ENCODE assay signal across 1 cellular context in the genomic region with DNA sequence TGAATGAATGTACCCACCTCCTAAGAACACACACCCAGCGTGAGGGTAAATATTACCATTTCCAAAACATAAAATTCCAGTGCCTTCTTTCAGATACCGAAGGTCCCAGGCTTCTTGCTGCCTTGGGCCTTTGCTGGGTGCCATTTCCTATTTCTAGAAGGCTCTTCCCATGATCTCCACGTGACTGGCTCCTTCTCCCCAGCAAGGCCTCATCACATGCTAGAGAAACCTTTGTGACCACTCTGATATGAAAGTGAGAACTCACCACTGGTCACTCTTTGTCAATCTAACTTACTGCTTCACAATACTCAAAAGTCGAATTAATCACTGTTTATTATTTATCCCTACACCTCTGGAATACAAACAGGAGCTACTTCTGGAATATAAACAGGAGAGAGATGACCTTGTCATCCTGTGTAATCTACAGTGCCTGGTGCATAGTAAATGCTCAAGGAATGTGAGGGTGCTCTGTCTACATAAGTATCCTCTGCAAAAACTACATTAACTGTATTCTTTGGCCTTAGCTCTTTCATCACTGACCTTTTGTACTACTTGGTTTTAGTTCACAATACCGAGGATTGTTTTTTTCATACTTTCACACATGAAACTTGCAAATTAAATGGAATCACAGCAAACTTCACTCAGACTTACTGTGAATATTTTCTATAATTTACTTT.
TF ChIP-seq lines count a peak whose summit lies in the region.

No MANE protein-coding gene starts in this region.

TF ChIP-seq in K562, 482 proteins besides CTCF, POLR2A, EP300 and RAD21 (continued from another document):
- TF ChIP-seq, protein P1, sequence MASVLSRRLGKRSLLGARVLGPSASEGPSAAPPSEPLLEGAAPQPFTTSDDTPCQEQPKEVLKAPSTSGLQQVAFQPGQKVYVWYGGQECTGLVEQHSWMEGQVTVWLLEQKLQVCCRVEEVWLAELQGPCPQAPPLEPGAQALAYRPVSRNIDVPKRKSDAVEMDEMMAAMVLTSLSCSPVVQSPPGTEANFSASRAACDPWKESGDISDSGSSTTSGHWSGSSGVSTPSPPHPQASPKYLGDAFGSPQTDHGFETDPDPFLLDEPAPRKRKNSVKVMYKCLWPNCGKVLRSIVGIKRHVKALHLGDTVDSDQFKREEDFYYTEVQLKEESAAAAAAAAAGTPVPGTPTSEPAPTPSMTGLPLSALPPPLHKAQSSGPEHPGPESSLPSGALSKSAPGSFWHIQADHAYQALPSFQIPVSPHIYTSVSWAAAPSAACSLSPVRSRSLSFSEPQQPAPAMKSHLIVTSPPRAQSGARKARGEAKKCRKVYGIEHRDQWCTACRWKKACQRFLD (CRISPR knock-in tag; IDR thresholded peaks at IDR 0.05) = 0 out of 2 replicates have a peak, but pooled peaks have one; percentile 39
- TF ChIP-seq YY1 (IDR thresholded peaks at IDR 0.05; ENCODE audit: borderline replicate concordance in 1 of 3, control insufficient read depth in 1 of 3, extremely low read depth in 1 of 3, insufficient read depth in 3 of 3, insufficient read length in 1 of 3, insufficient replicate concordance in 2 of 3, low read depth in 1 of 3, low read length in 2 of 3) (peak in 1 of 3 experiments; percentile 45), ZNF766 (CRISPR knock-in tag; conservative IDR thresholded peaks at IDR 0.05) (peak; percentile 55; the same call in 1 of the 2 replicates), EHMT2 (IDR thresholded peaks at IDR 0.05) (peak; percentile 20; the same call in 1 of the 2 replicates), SMAD4 (CRISPR knock-in tag; conservative IDR thresholded peaks at IDR 0.05) (0 out of 2 replicates have a peak, but pooled peaks have one; percentile 21), JUND (IDR thresholded peaks at IDR 0.05; ENCODE audit: borderline replicate concordance, low read depth, low read length) (no peak), JUND (tag; IDR thresholded peaks at IDR 0.05; ENCODE audit: borderline replicate concordance, low read depth, low read length) (peak; percentile 32; the same call in 1 of the 3 replicates), TGIF2 (CRISPR knock-in tag; IDR thresholded peaks at IDR 0.05) (no peak), ZFX (CRISPR knock-in tag; IDR thresholded peaks at IDR 0.05) (peak; percentile 64), FOXK2 (conservative IDR thresholded peaks at IDR 0.05 in 1 of 2, IDR thresholded peaks at IDR 0.05 in 1 of 2; ENCODE audit: low read depth in 2 of 2) (peak in 1 of 2 experiments; percentile 61; a peak in 1 of 4 replicates), BRF1 (IDR thresholded peaks at IDR 0.05; ENCODE audit: borderline replicate concordance, extremely low read depth, insufficient read length) (no peak)
- TF ChIP-seq, protein P2, sequence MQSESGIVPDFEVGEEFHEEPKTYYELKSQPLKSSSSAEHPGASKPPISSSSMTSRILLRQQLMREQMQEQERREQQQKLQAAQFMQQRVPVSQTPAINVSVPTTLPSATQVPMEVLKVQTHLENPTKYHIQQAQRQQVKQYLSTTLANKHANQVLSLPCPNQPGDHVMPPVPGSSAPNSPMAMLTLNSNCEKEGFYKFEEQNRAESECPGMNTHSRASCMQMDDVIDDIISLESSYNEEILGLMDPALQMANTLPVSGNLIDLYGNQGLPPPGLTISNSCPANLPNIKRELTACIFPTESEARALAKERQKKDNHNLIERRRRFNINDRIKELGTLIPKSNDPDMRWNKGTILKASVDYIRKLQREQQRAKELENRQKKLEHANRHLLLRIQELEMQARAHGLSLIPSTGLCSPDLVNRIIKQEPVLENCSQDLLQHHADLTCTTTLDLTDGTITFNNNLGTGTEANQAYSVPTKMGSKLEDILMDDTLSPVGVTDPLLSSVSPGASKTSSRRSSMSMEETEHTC (IDR thresholded peaks at IDR 0.05) = 0 out of 2 replicates have a peak, but pooled peaks have one; percentile 34
